Comparison of ENCODE assay signal across 8 cellular contexts in genomic region chr17:36592316-36592710, GRCh38. TPM values are rescaled to one million over a fixed set of nuclear protein-coding genes. Genes with fewer than 3 reads are reported as not detected.
DNase-seq lines count a peak whose midpoint lies in the region; ATAC-seq and TF ChIP-seq lines count a peak whose summit lies in the region.

No MANE protein-coding gene starts in this region.

- no peaks in the 10 kb centered on the region for H4K20me1 ChIP-seq in OCI-LY1 (ENCODE audit: insufficient read depth, low read length)

- peak overlapping the region; percentile 66 for H3K4me2 ChIP-seq in OCI-LY1 (ENCODE audit: low read length)

- no peaks in the 10 kb centered on the region for H3K9me3 ChIP-seq in OCI-LY1 (ENCODE audit: low read length)

- peak; percentile 4 to 9 for ATAC-seq in activated T-cell treated with anti-CD3 and anti-CD28 coated beads, Interleukin-2, amount 50 U/mL, for 4 hours

- H3K27me3 Mint-ChIP-seq in activated T-cell treated with anti-CD3 and anti-CD28 coated beads, Interleukin-2, amount 50 U/mL, for 4 hours (ENCODE audit: low read depth), result no peaks in the 10 kb centered on the region

- H3K4me1 Mint-ChIP-seq in activated T-cell treated with anti-CD3 and anti-CD28 coated beads, Interleukin-2, amount 50 U/mL, for 4 hours (ENCODE audit: low read depth), result peaks cover 16% of the 10 kb centered on the region

- no peaks in the 10 kb centered on the region for H3K27me3 ChIP-seq in OCI-LY1 (ENCODE audit: insufficient read depth, low read length)

- H3K4me3 ChIP-seq in OCI-LY1 (ENCODE audit: low read depth, low read length, poor library complexity, severe bottlenecking), result peak overlapping the region; percentile 95
- peak overlapping the region; percentile 91 for H3K4me3 ChIP-seq in urinary bladder (ENCODE audit: low read depth, low read length)

- no peaks in the 10 kb centered on the region for H3K9me2 ChIP-seq in OCI-LY1 (ENCODE audit: low read depth, low read length)

- peaks cover 9% of the 10 kb centered on the region for H3K36me3 Mint-ChIP-seq in activated T-cell treated with anti-CD3 and anti-CD28 coated beads, Interleukin-2, amount 50 U/mL, for 4 hours (ENCODE audit: insufficient read depth)

- H3K27ac ChIP-seq in OCI-LY1 (ENCODE audit: low read depth, low read length, poor library complexity, severe bottlenecking), result no peak overlapping the region
- H3K27ac ChIP-seq in urinary bladder (ENCODE audit: low read depth), result no peak overlapping the region

- H2AFZ ChIP-seq in OCI-LY1 (ENCODE audit: low read length), result no peak overlapping the region

- no peaks in the 10 kb centered on the region for H3F3A ChIP-seq in OCI-LY1 (ENCODE audit: insufficient read depth, low read length)

- no peaks in the 10 kb centered on the region for H3K9me3 Mint-ChIP-seq in activated T-cell treated with anti-CD3 and anti-CD28 coated beads, Interleukin-2, amount 50 U/mL, for 4 hours

- no peaks in the 10 kb centered on the region for H3K79me2 ChIP-seq in OCI-LY1 (ENCODE audit: insufficient read depth, low read length)

- no peak for TF ChIP-seq CTCF in OCI-LY1 (IDR thresholded peaks at IDR 0.05; ENCODE audit: low read length)
- TF ChIP-seq CTCF in GM10266 (IDR thresholded peaks at IDR 0.05; ENCODE audit: control insufficient read depth, insufficient read depth, low read depth, missing control alignments), result no peak

- H3K4me3 Mint-ChIP-seq in activated T-cell treated with anti-CD3 and anti-CD28 coated beads, Interleukin-2, amount 50 U/mL, for 4 hours, result peak overlapping the region; percentile 80

- peaks cover 22% of the 10 kb centered on the region for H3K36me3 ChIP-seq in OCI-LY1 (ENCODE audit: insufficient read depth, low read length)
- H3K36me3 ChIP-seq in urinary bladder (ENCODE audit: insufficient read depth), result no peaks in the 10 kb centered on the region

- H3K4me1 ChIP-seq in OCI-LY1 (ENCODE audit: insufficient read depth, low read length, severe bottlenecking) (peaks cover 25% of the 10 kb centered on the region), urinary bladder (ENCODE audit: insufficient read depth) (no peaks in the 10 kb centered on the region)

- DNase-seq in activated T-cell treated with anti-CD3 and anti-CD28 coated beads, Interleukin-2, amount 50 U/mL, for 4 hours, result no peak
- DNase-seq in activated T-cell treated with anti-CD3 and anti-CD28 coated beads, Interleukin-2, amount 50 U/mL, for 48 hours, result no peak
- DNase-seq in dermis blood vessel endothelial cell (peak; percentile 30), mesenteric fat pad (ENCODE audit: low spot score) (peak; percentile 90), GM10266 (ENCODE audit: extremely low spot score) (no peak), OCI-M1 (lab: John Stamatoyannopoulos, UW) (no peak)

- 2% methylated on average over 19 of the region's 19 CpGs for WGBS in urinary bladder

- H3K9ac ChIP-seq in OCI-LY1 (ENCODE audit: low read length), result peak overlapping the region; percentile 92

RNA-seq across cellular contexts. Expression of gene DHRS11, which starts 0.6 kb away (rescaled TPM):
- 10 to 100 TPM; 11.6 to 13.0 (median 12.0) TPM for total RNA-seq in activated T-cell treated with anti-CD3 and anti-CD28 coated beads, Interleukin-2, amount 50 U/mL, for 4 hours
- 9.2 and 12.1 TPM in 2 replicates for total RNA-seq in dermis blood vessel endothelial cell
- total RNA-seq in mesenteric fat pad, result 16.3 TPM
- 3.2 TPM for total RNA-seq in urinary bladder
- 9.4 TPM for polyA plus RNA-seq in urinary bladder

RNA-seq across cellular contexts. Expression of gene MRM1, which starts 9.1 kb away (rescaled TPM):
- 10 to 100 TPM; 17.2 to 23.8 (median 22.4) TPM for total RNA-seq in activated T-cell treated with anti-CD3 and anti-CD28 coated beads, Interleukin-2, amount 50 U/mL, for 4 hours
- total RNA-seq in dermis blood vessel endothelial cell, result 6.6 and 6.7 TPM in 2 replicates
- 4.1 TPM for total RNA-seq in mesenteric fat pad
- total RNA-seq in urinary bladder, result 3.0 TPM
- 7.9 TPM for polyA plus RNA-seq in urinary bladder

RNA-seq across cellular contexts. Expression of gene GGNBP2, which starts 47.6 kb away (rescaled TPM):
- 10 to 100 TPM; 49.7 to 59.0 (median 51.5) TPM for total RNA-seq in activated T-cell treated with anti-CD3 and anti-CD28 coated beads, Interleukin-2, amount 50 U/mL, for 4 hours
- total RNA-seq in dermis blood vessel endothelial cell, result 45.6 and 48.1 TPM in 2 replicates
- 75.4 TPM for total RNA-seq in mesenteric fat pad
- total RNA-seq in urinary bladder, result 86.5 TPM
- 46.4 TPM for polyA plus RNA-seq in urinary bladder

RNA-seq across cellular contexts. Expression of gene PIGW, which starts 57.5 kb away (rescaled TPM):
- total RNA-seq in activated T-cell treated with anti-CD3 and anti-CD28 coated beads, Interleukin-2, amount 50 U/mL, for 4 hours, result 10 to 100 TPM; 34.7 to 45.9 (median 38.0) TPM
- 3.9 and 14.6 TPM in 2 replicates for total RNA-seq in dermis blood vessel endothelial cell
- 8.9 TPM for total RNA-seq in mesenteric fat pad
- 5.6 TPM for total RNA-seq in urinary bladder
- 6.8 TPM for polyA plus RNA-seq in urinary bladder

RNA-seq across cellular contexts. Expression of gene MYO19, which starts 57.6 kb away (rescaled TPM):
- total RNA-seq in activated T-cell treated with anti-CD3 and anti-CD28 coated beads, Interleukin-2, amount 50 U/mL, for 4 hours, result 100 to 1,000 TPM; 138 to 153 (median 151) TPM
- total RNA-seq in dermis blood vessel endothelial cell (54.8 and 64.0 TPM in 2 replicates), mesenteric fat pad (46.8 TPM), urinary bladder (48.5 TPM)
- polyA plus RNA-seq in urinary bladder, result 20.2 TPM

Comparison
In these comparisons a context has a peak if more than half of its experiments do, and no peak if none do; other contexts are left out.
1. DNase-seq: peak in dermis blood vessel endothelial cell (single experiment) and mesenteric fat pad (single experiment); none in activated T-cell treated with anti-CD3 and anti-CD28 coated beads, Interleukin-2, amount 50 U/mL, for 4 hours (single experiment), activated T-cell treated with anti-CD3 and anti-CD28 coated beads, Interleukin-2, amount 50 U/mL, for 48 hours (0 of 2), GM10266 (single experiment) and OCI-M1 (single experiment).